ENCODE assay signal across 26 cellular contexts in genomic region chr1:3364983-3365382, GRCh38.
"Had no signal": no experiment of that assay in that cellular context is flagged by ENCODE, and none has a peak within 500 bp of the region (broad histone marks: within the 10 kb centered on the region; RNA-seq: fewer than 3 reads in every experiment).

No MANE protein-coding gene starts in this region.

- H3K27ac Mint-ChIP-seq: dendritic cell treated with granulocyte-macrophage colony-stimulating factor and Interleukin-4, amounts not matched to agents 40 ng/mL and 50 ng/mL, for 4 days; immature natural killer cell; natural killer cell; stimulated activated naive CD8-positive, alpha-beta T cell treated with anti-CD3 and anti-CD28 coated beads, Interleukin-15, amount 100 ng/mL, for 72 hours had no signal

- H3K27me3 ChIP-seq: foreskin keratinocyte, tibial nerve, upper lobe of left lung had no signal

- H3K4me1 ChIP-seq: foreskin keratinocyte, lower lobe of right lung, parathyroid adenoma had no signal

- H3K27ac ChIP-seq: esophagus muscularis mucosa, foreskin keratinocyte, lower lobe of right lung, parathyroid adenoma, suprapubic skin, upper lobe of left lung had no signal

- H3K4me1 Mint-ChIP-seq: stimulated activated naive CD8-positive, alpha-beta T cell treated with anti-CD3 and anti-CD28 coated beads, Interleukin-15, amount 100 ng/mL, for 72 hours had no signal

- H3K79me2 ChIP-seq: parathyroid adenoma had no signal

- H3K9me3 ChIP-seq: esophagus muscularis mucosa, lower lobe of right lung, suprapubic skin, tibial nerve, upper lobe of left lung had no signal

- H3K36me3 ChIP-seq: esophagus muscularis mucosa, lower lobe of right lung, suprapubic skin, tibial nerve, upper lobe of left lung had no signal

- H3K9me3 Mint-ChIP-seq: dendritic cell treated with granulocyte-macrophage colony-stimulating factor and Interleukin-4, amounts not matched to agents 40 ng/mL and 50 ng/mL, for 4 days; immature natural killer cell; natural killer cell; stimulated activated naive CD8-positive, alpha-beta T cell treated with anti-CD3 and anti-CD28 coated beads, Interleukin-15, amount 100 ng/mL, for 72 hours had no signal

- ATAC-seq: foreskin keratinocyte; left ventricle myocardium superior; lower lobe of right lung; natural killer cell; sciatic nerve; stimulated activated naive CD8-positive, alpha-beta T cell treated with anti-CD3 and anti-CD28 coated beads, Interleukin-15, amount 100 ng/mL, for 72 hours had no signal

- H3K36me3 Mint-ChIP-seq: immature natural killer cell, natural killer cell had no signal

- DNase-seq: cerebellar nuclear complex; effector CD8-positive, alpha-beta T cell; foreskin keratinocyte; glutamatergic neuron; hypothalamus; immature natural killer cell; islet precursor cell; kidney glomerular epithelial cell; left ventricle myocardium superior; lower lobe of right lung; natural killer cell; stimulated activated CD4-positive, alpha-beta T cell treated with anti-CD3 and anti-CD28 coated beads, Interleukin-12 subunit alpha, Interleukin-12 subunit beta, amount 100 ng/mL, for 4 hours; stimulated activated CD4-positive, alpha-beta T cell treated with anti-CD3 and anti-CD28 coated beads, Interleukin-1b, Interleukin-23, amount 100 ng/mL, for 48 hours; stimulated activated CD4-positive, alpha-beta T cell treated with anti-CD3 and anti-CD28 coated beads, Interleukin-4, amount 100 ng/mL, for 1 hour; stimulated activated CD8-positive, alpha-beta memory T cell treated with anti-CD3 and anti-CD28 coated beads, Interleukin-4, amount 100 ng/mL, for 48 hours; stimulated activated naive CD4-positive, alpha-beta T cell; stimulated activated naive CD8-positive, alpha-beta T cell treated with anti-CD3 and anti-CD28 coated beads, Interleukin-15, amount 100 ng/mL, for 72 hours had no signal

- H3K4me2 ChIP-seq: smooth muscle cell had no signal

- H3K4me3 Mint-ChIP-seq: dendritic cell treated with granulocyte-macrophage colony-stimulating factor and Interleukin-4, amounts not matched to agents 40 ng/mL and 50 ng/mL, for 4 days; immature natural killer cell; natural killer cell; stimulated activated naive CD8-positive, alpha-beta T cell treated with anti-CD3 and anti-CD28 coated beads, Interleukin-15, amount 100 ng/mL, for 72 hours had no signal

- H3K27me3 Mint-ChIP-seq: progenitor cell of endocrine pancreas had no signal

- H3K4me3 ChIP-seq: esophagus muscularis mucosa, lower lobe of right lung, smooth muscle cell, suprapubic skin, tibial nerve, upper lobe of left lung had no signal

- H2AFZ ChIP-seq: parathyroid adenoma had no signal

- H3K9ac ChIP-seq: parathyroid adenoma had no signal
